16 cellular contexts compared by ENCODE assay signal in the genomic region with DNA sequence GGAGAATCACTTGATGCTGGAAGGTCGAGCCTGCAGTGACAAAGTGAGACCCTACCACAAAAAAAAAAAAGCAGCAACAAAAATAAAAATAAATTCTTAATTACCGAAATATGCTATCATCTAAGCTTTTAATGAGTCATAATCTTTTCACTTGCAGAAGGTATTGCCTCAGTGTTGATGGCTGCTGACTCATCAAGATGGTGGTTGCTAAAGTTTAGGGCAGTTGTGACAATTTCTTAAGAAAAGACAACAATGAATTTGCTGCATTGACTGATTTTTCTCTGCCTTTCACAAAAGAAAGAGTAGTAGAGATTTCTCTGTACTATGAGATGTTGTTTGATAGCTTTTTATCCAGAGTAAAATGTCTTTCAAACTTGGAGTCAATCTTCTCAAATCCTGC.
"Had no signal": no experiment of that assay in that cellular context is flagged by ENCODE, and none has a peak within 500 bp of the region (broad histone marks: within the 10 kb centered on the region; RNA-seq: fewer than 3 reads in every experiment).

No MANE protein-coding gene starts in this region.

- H3K4me3 ChIP-seq: adrenal gland, esophagus squamous epithelium, tibial nerve, vagina had no signal

- ATAC-seq: activated T-helper 17 cell treated with anti-CD3 and anti-CD28 coated beads, Interleukin-2, amount 50 U/mL, for 72 hours; naive thymus-derived CD8-positive, alpha-beta T cell; right cardiac atrium; stimulated activated effector memory CD8-positive, alpha-beta T cell treated with anti-CD3 and anti-CD28 coated beads, Interleukin-12 subunit alpha, Interleukin-12 subunit beta, amount 100 ng/mL, for 72 hours; WTC11 had no signal

- H3K27ac Mint-ChIP-seq: activated CD4-positive, alpha-beta T cell treated with anti-CD3 and anti-CD28 coated beads, Interleukin-2, amount 10 ng/mL, durations not matched to agents 7 days and 5 days; activated naive CD4-positive, alpha-beta T cell treated with anti-CD3 and anti-CD28 coated beads, Interleukin-2, amount 10 ng/mL, durations not matched to agents 7 days and 5 days; activated T-helper 17 cell treated with anti-CD3 and anti-CD28 coated beads, Interleukin-2, amount 50 U/mL, for 72 hours; naive thymus-derived CD8-positive, alpha-beta T cell; stimulated activated effector memory CD8-positive, alpha-beta T cell treated with anti-CD3 and anti-CD28 coated beads, Interleukin-12 subunit alpha, Interleukin-12 subunit beta, amount 100 ng/mL, for 72 hours; WTC11 had no signal

- H3K4me1 ChIP-seq: adrenal gland, esophagus squamous epithelium, tibial nerve, vagina had no signal

- H3K36me3 ChIP-seq: adrenal gland, esophagus squamous epithelium, tibial nerve, vagina had no signal

- H3K4me3 Mint-ChIP-seq: activated CD4-positive, alpha-beta T cell treated with anti-CD3 and anti-CD28 coated beads, Interleukin-2, amount 10 ng/mL, durations not matched to agents 7 days and 5 days; activated naive CD4-positive, alpha-beta T cell treated with anti-CD3 and anti-CD28 coated beads, Interleukin-2, amount 10 ng/mL, durations not matched to agents 7 days and 5 days; activated T-helper 17 cell treated with anti-CD3 and anti-CD28 coated beads, Interleukin-2, amount 50 U/mL, for 72 hours; naive thymus-derived CD8-positive, alpha-beta T cell; stimulated activated effector memory CD8-positive, alpha-beta T cell treated with anti-CD3 and anti-CD28 coated beads, Interleukin-12 subunit alpha, Interleukin-12 subunit beta, amount 100 ng/mL, for 72 hours; WTC11 had no signal

- H3K27me3 ChIP-seq: adrenal gland, esophagus squamous epithelium, tibial nerve, vagina had no signal

- H3K27me3 Mint-ChIP-seq: activated CD4-positive, alpha-beta T cell treated with anti-CD3 and anti-CD28 coated beads, Interleukin-2, amount 10 ng/mL, durations not matched to agents 7 days and 5 days; activated naive CD4-positive, alpha-beta T cell treated with anti-CD3 and anti-CD28 coated beads, Interleukin-2, amount 10 ng/mL, durations not matched to agents 7 days and 5 days; activated T-helper 17 cell treated with anti-CD3 and anti-CD28 coated beads, Interleukin-2, amount 50 U/mL, for 72 hours; naive thymus-derived CD8-positive, alpha-beta T cell had no signal

- H3K4me1 Mint-ChIP-seq: activated CD4-positive, alpha-beta T cell treated with anti-CD3 and anti-CD28 coated beads, Interleukin-2, amount 10 ng/mL, durations not matched to agents 7 days and 5 days; activated naive CD4-positive, alpha-beta T cell treated with anti-CD3 and anti-CD28 coated beads, Interleukin-2, amount 10 ng/mL, durations not matched to agents 7 days and 5 days; activated T-helper 17 cell treated with anti-CD3 and anti-CD28 coated beads, Interleukin-2, amount 50 U/mL, for 72 hours; naive thymus-derived CD8-positive, alpha-beta T cell; stimulated activated effector memory CD8-positive, alpha-beta T cell treated with anti-CD3 and anti-CD28 coated beads, Interleukin-12 subunit alpha, Interleukin-12 subunit beta, amount 100 ng/mL, for 72 hours; WTC11 had no signal

- H3K27ac ChIP-seq: adrenal gland, esophagus squamous epithelium, tibial nerve, vagina had no signal

- DNase-seq: activated CD4-positive, alpha-beta T cell treated with anti-CD3 and anti-CD28 coated beads, Interleukin-2, amount 10 ng/mL, durations not matched to agents 7 days and 5 days; activated naive CD4-positive, alpha-beta T cell treated with anti-CD3 and anti-CD28 coated beads, Interleukin-2, amount 10 ng/mL, durations not matched to agents 7 days and 5 days; activated T-cell treated with anti-CD3 and anti-CD28 coated beads for 4 hours; adrenal gland; dermis blood vessel endothelial cell; esophagus squamous epithelium; foreskin melanocyte; head of caudate nucleus; naive thymus-derived CD8-positive, alpha-beta T cell; posterior cingulate gyrus; right cardiac atrium had no signal

- H3K36me3 Mint-ChIP-seq: activated naive CD4-positive, alpha-beta T cell treated with anti-CD3 and anti-CD28 coated beads, Interleukin-2, amount 10 ng/mL, durations not matched to agents 7 days and 5 days; naive thymus-derived CD8-positive, alpha-beta T cell; stimulated activated effector memory CD8-positive, alpha-beta T cell treated with anti-CD3 and anti-CD28 coated beads, Interleukin-12 subunit alpha, Interleukin-12 subunit beta, amount 100 ng/mL, for 72 hours had no signal

- H3K9me3 ChIP-seq: adrenal gland, esophagus squamous epithelium, vagina had no signal
